ENCODE assay signal across 8 cellular contexts in the genomic region with DNA sequence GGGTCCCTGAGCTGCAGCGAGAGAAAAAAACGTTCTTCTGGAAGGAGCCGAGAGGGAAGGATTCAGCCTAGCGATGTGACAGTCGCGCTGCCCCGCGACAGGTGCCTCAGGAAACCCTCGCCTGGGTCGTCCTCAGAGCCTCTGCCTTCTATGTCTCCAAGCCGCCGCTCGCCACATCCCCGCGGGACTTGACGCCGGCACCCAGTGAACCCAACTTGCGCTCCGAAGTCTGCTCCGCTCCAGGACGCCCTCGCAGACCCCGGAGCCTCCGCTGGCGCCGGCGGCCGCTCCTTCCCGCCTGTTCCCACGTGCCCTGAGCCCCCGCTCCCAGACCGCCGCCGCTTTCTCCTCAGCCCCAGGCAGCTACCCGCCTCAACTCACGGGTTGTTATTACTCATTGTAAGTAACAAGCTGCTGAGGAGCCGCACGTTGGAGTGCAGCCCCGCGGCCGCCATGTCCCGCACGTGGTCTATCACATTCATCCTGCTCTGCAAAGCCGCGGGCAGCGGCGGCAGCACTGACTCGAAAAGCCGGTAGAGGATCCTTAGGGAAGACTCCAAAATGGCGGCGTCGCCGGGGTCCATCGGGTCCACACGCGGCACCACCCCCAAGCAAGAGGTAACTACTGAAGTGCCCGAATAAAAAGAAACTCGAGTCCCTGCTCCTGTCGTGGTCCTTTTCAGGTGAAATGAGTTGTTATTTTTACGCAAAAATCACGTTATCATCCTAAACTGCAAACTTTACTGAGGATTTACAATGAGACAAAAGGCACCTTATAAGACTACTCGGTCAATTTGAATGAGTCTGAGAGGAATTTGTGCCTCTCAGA. TPM values are rescaled to one million over a fixed set of nuclear protein-coding genes. Genes with fewer than 3 reads are reported as not detected.
DNase-seq lines count a peak whose midpoint lies in the region; ATAC-seq and TF ChIP-seq lines count a peak whose summit lies in the region.

A gene with protein sequence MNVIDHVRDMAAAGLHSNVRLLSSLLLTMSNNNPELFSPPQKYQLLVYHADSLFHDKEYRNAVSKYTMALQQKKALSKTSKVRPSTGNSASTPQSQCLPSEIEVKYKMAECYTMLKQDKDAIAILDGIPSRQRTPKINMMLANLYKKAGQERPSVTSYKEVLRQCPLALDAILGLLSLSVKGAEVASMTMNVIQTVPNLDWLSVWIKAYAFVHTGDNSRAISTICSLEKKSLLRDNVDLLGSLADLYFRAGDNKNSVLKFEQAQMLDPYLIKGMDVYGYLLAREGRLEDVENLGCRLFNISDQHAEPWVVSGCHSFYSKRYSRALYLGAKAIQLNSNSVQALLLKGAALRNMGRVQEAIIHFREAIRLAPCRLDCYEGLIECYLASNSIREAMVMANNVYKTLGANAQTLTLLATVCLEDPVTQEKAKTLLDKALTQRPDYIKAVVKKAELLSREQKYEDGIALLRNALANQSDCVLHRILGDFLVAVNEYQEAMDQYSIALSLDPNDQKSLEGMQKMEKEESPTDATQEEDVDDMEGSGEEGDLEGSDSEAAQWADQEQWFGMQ (minus strand): TSS at position 563 of the 829 bp plus-strand sequence. CDS start 81 bp downstream, at position 482.

- peaks cover 9% of the 10 kb centered on the region for H3K4me1 Mint-ChIP-seq in type B pancreatic cell (ENCODE audit: unreplicated experiment)

- H3K4me1 ChIP-seq in adrenal gland (replicated peaks in 1 of 2) (peaks cover 7 to 11% of the 10 kb centered on the region in 2 donors), heart right ventricle (peaks cover 3 to 28% (median 16%) of the 10 kb centered on the region in 9 donors)

- peaks cover 16% of the 10 kb centered on the region for H3K36me3 Mint-ChIP-seq in type B pancreatic cell

- peak within 1 kb of the TSS; percentile 82 to 96 (median 92) for H3K27ac ChIP-seq in adrenal gland
- peak within 1 kb of the TSS; percentile 90 to 99 (median 94) for H3K27ac ChIP-seq in heart right ventricle

- peak; percentile 19 to 44 for TF ChIP-seq POLR2A in adrenal gland (IDR thresholded peaks at IDR 0.05)

- H3K9me3 Mint-ChIP-seq in type B pancreatic cell, result no peaks in the 10 kb centered on the region

- WGBS in adrenal gland, 4 donors, result 0 to 1% (median 0%) methylated on average over 25 to 62 of the region's 62 CpGs
- 0 to 1% methylated on average over 62 of the region's 62 CpGs for WGBS in heart right ventricle, 2 donors

- TF ChIP-seq CTCF in adrenal gland (IDR thresholded peaks at IDR 0.05) (peak in 2 of 6 experiments; percentile 7 to 14), heart right ventricle (IDR thresholded peaks at IDR 0.05) (peak in 2 of 9 donors; percentile 5 to 39), type B pancreatic cell (conservative IDR thresholded peaks at IDR 0.05) (peak; percentile 28)

- DNase-seq in GDM1 (lab: John Stamatoyannopoulos, UW) (peak; percentile 77), NCI-H146 treated with DMSO at 0.1 percent for 48 hours (lab: John Stamatoyannopoulos, UW; ENCODE audit: unreplicated experiment) (peak; percentile 78), T-helper 1 cell (peak; percentile 76 to 86 (median 84)), adrenal gland (peak; percentile 87 to 96 (median 92)), heart right ventricle (peak; percentile 91), posterior cingulate gyrus (peak; percentile 86 to 99 (median 92)), type B pancreatic cell (ENCODE audit: extremely low spot score, unreplicated experiment) (peak; percentile 95)

- no peaks in the 10 kb centered on the region for H3K27me3 ChIP-seq in adrenal gland
- H3K27me3 ChIP-seq in heart right ventricle, result no peaks in the 10 kb centered on the region

- peak; percentile 81 for ATAC-seq in HG02759 (IDR thresholded peaks at IDR 0.05; ENCODE audit: unreplicated experiment)
- ATAC-seq in heart right ventricle, result peak; percentile 94 to 99 (median 98)

- H3K27me3 Mint-ChIP-seq in type B pancreatic cell, result no peaks in the 10 kb centered on the region

- H3K4me3 Mint-ChIP-seq in type B pancreatic cell, result peak within 1 kb of the TSS; percentile 100

- peak within 1 kb of the TSS; percentile 85 to 95 (median 92) for H3K4me3 ChIP-seq in adrenal gland
- peak within 1 kb of the TSS; percentile 75 to 99 (median 90) for H3K4me3 ChIP-seq in heart right ventricle

- H3K9me3 ChIP-seq in adrenal gland (replicated peaks in 1 of 3) (no peaks in the 10 kb centered on the region), heart right ventricle (no peaks in the 10 kb centered on the region)

- peak within 1 kb of the TSS; percentile 100 for H3K27ac Mint-ChIP-seq in type B pancreatic cell

- intact Hi-C loops in adrenal gland (cut with DNase I), result no loop called here
- intact Hi-C loops in heart right ventricle (cut with DNase I), result no loop called here
- intact Hi-C loops in posterior cingulate gyrus (cut with DNase I), result no loop called here

- H3K36me3 ChIP-seq in adrenal gland (replicated peaks in 1 of 2) (no peaks in the 10 kb centered on the region), heart right ventricle (peaks cover 0 to 25% (median 12%) of the 10 kb centered on the region in 9 donors)

RNA-seq across cellular contexts. Expression of the gene that starts here (rescaled TPM):
- total RNA-seq in adrenal gland (100 to 1,000 TPM in 1 of 8 donors, 10 to 100 TPM in 7; 27.4 to 114 (median 40.3) TPM), heart right ventricle (10 to 100 TPM; 28.9 to 42.6 (median 34.5) TPM), type B pancreatic cell (ENCODE audit: low replicate concordance) (49.6 and 77.8 TPM in 2 replicates)
- polyA plus RNA-seq in adrenal gland (10 to 100 TPM; 57.8 to 73.4 (median 63.8) TPM), heart right ventricle (10 to 100 TPM; 36.0 to 54.6 TPM)

Comparison
In these comparisons a context has a peak if more than half of its experiments do, and no peak if none do; other contexts are left out.
1. Peak in every context shown above with its lines: DNase-seq, ATAC-seq, H3K4me3 ChIP-seq and H3K27ac ChIP-seq.